Comparison of ENCODE assay signal across 12 cellular contexts in the genomic region with DNA sequence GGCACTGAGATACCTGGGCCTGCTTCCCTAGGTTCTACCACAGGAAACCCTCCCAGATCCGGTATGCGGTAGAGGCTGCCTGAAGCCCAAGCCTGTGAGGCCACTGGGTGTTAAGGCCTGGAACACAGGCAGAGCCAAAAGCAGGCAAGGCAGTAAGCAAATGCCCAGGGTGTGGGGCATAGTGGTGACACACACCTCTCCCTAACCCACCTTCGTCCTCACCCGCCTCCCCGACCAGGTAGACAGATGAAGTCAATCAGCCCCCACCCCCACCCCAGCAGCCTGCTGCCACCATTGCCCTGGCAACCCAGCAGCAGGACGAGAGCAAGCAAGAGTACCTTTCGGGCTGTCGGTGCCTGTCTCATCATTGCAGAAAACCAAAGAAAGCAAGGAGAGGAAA. TPM values are rescaled to one million over a fixed set of nuclear protein-coding genes. Genes with fewer than 3 reads are reported as not detected.
DNase-seq lines count a peak whose midpoint lies in the region; ATAC-seq and TF ChIP-seq lines count a peak whose summit lies in the region.
"Had no signal": no experiment of that assay in that cellular context is flagged by ENCODE, and none has a peak within 500 bp of the region (broad histone marks: within the 10 kb centered on the region; RNA-seq: fewer than 3 reads in every experiment).

No MANE protein-coding gene starts in this region.

- peak overlapping the region; percentile 31 for H3K27ac ChIP-seq in lower lobe of right lung
- H3K27ac ChIP-seq in testis: peak overlapping the region; percentile 69 to 79

- POLR2A ChIA-PET in HEK293T (lab: Yijun Ruan, JAX): no interaction called here

- H3K4me1 ChIP-seq in lower lobe of right lung (peaks cover 15% of the 10 kb centered on the region), testis (peaks cover 12% of the 10 kb centered on the region)

- H3K4me3 ChIP-seq in lower lobe of right lung (peak overlapping the region; percentile 27), testis (peak overlapping the region; percentile 29 to 55)
- H3K4me3 ChIP-seq: lung had no signal

- no peaks in the 10 kb centered on the region for H3K9me3 Mint-ChIP-seq in endothelial cell (ENCODE audit: unreplicated experiment)
- H3K9me3 Mint-ChIP-seq: dendritic cell treated with granulocyte-macrophage colony-stimulating factor and Interleukin-4, amounts not matched to agents 40 ng/mL and 50 ng/mL, for 4 days; T-helper 1 cell treated with Interleukin-12 subunit alpha and Interleukin-12 subunit beta and Interleukin-4 antibody, amounts not matched to agents 30 μg/mL and 1 μg/mL, for 36 hours had no signal

- CTCF ChIA-PET in HEK293T (lab: Yijun Ruan, JAX): no interaction called here

- H3K36me3 Mint-ChIP-seq in endothelial cell (ENCODE audit: low read depth, unreplicated experiment): peaks cover 64% of the 10 kb centered on the region

- H3K27me3 ChIP-seq in lower lobe of right lung (ENCODE audit: low read depth): no peaks in the 10 kb centered on the region
- no peaks in the 10 kb centered on the region for H3K27me3 ChIP-seq in testis

- intact Hi-C loops in lower lobe of right lung (cut with DNase I): no loop called here
- intact Hi-C loops in testis (cut with DNase I; ENCODE audit: low total_unique reads): no loop called here

- H3K36me3 ChIP-seq in lower lobe of right lung (peaks cover 67% of the 10 kb centered on the region), testis (ENCODE audit: low read depth, missing control alignments) (peaks cover 5% of the 10 kb centered on the region)

- TF ChIP-seq CTCF in endothelial cell (IDR thresholded peaks at IDR 0.05; ENCODE audit: unreplicated experiment): no peak
- TF ChIP-seq CTCF in lower lobe of right lung (IDR thresholded peaks at IDR 0.05): no peak
- TF ChIP-seq CTCF in testis (IDR thresholded peaks at IDR 0.05): no peak

- peaks cover 7% of the 10 kb centered on the region for H3K27me3 Mint-ChIP-seq in endothelial cell (ENCODE audit: unreplicated experiment)
- H3K27me3 Mint-ChIP-seq: dendritic cell treated with granulocyte-macrophage colony-stimulating factor and Interleukin-4, amounts not matched to agents 40 ng/mL and 50 ng/mL, for 4 days had no signal

- WGBS in testis, 2 donors: 54 to 76% methylated on average over 6 to 8 of the region's 8 CpGs

- peaks cover 35% of the 10 kb centered on the region for H3K4me1 Mint-ChIP-seq in endothelial cell (ENCODE audit: unreplicated experiment)

- H3K4me3 Mint-ChIP-seq in endothelial cell (ENCODE audit: unreplicated experiment): peak overlapping the region; percentile 66
- H3K4me3 Mint-ChIP-seq: dendritic cell treated with granulocyte-macrophage colony-stimulating factor and Interleukin-4, amounts not matched to agents 40 ng/mL and 50 ng/mL, for 4 days; T-helper 1 cell treated with Interleukin-12 subunit alpha and Interleukin-12 subunit beta and Interleukin-4 antibody, amounts not matched to agents 30 μg/mL and 1 μg/mL, for 36 hours had no signal

- peak overlapping the region; percentile 91 for H3K27ac Mint-ChIP-seq in endothelial cell (ENCODE audit: unreplicated experiment)
- H3K27ac Mint-ChIP-seq: T-helper 1 cell treated with Interleukin-12 subunit alpha and Interleukin-12 subunit beta and Interleukin-4 antibody, amounts not matched to agents 30 μg/mL and 1 μg/mL, for 36 hours had no signal

- DNase-seq in NCI-H2227 (lab: John Stamatoyannopoulos, UW; ENCODE audit: unreplicated experiment): peak; percentile 21
- no peak for DNase-seq in NCI-H2227 treated with DMSO at 0.1 percent for 48 hours (lab: John Stamatoyannopoulos, UW)
- peak; percentile 23 for DNase-seq in endothelial cell (ENCODE audit: low spot score)
- DNase-seq in lower lobe of right lung: no peak
- no peak for DNase-seq in testis
- no peak for DNase-seq in DMS153 (lab: John Stamatoyannopoulos, UW)
- DNase-seq in HEK293T (ENCODE audit: extremely low spot score): no peak
- DNase-seq: KBM-7 had no signal

- ATAC-seq in lower lobe of right lung (peak in 1 of 2 donors; percentile 25), GM19452 (IDR thresholded peaks at IDR 0.05; ENCODE audit: unreplicated experiment) (no peak)

- H3K9me3 ChIP-seq in lower lobe of right lung (no peaks in the 10 kb centered on the region), testis (no peaks in the 10 kb centered on the region)

- no peak for TF ChIP-seq POLR2A in testis (IDR thresholded peaks at IDR 0.05)

TF ChIP-seq in HEK293T, 16 proteins besides CTCF, POLR2A, EP300 and RAD21:
- TF ChIP-seq LEF1 (IDR thresholded peaks at IDR 0.05; ENCODE audit: borderline replicate concordance): no peak
- no peak for TF ChIP-seq SP1 (IDR thresholded peaks at IDR 0.05)
- TF ChIP-seq FOXA1 (IDR thresholded peaks at IDR 0.05): no peak
- no peak for TF ChIP-seq L3MBTL2 (conservative IDR thresholded peaks at IDR 0.05)
- no peak for TF ChIP-seq HDGF (IDR thresholded peaks at IDR 0.05; ENCODE audit: borderline replicate concordance)
- TF ChIP-seq SUZ12 (IDR thresholded peaks at IDR 0.05): no peak
- no peak for TF ChIP-seq FOXK2 (IDR thresholded peaks at IDR 0.05)
- TF ChIP-seq CTBP1 (IDR thresholded peaks at IDR 0.05; ENCODE audit: borderline replicate concordance): no peak
- no peak for TF ChIP-seq ELF4 (IDR thresholded peaks at IDR 0.05)

RNA-seq across cellular contexts. Expression of a gene that starts 6.1 kb away (rescaled TPM):
- total RNA-seq in endothelial cell (ENCODE audit: unreplicated experiment): 244 TPM
- 142 TPM for total RNA-seq in lower lobe of right lung
- total RNA-seq in testis: 100 to 1,000 TPM; 321 to 403 TPM
- polyA plus RNA-seq in testis (ENCODE audit: insufficient read depth, low read depth, low replicate concordance): 277 TPM

RNA-seq across cellular contexts. Expression of a gene that starts 30.8 kb away (rescaled TPM):
- 4.2 TPM for total RNA-seq in endothelial cell (ENCODE audit: unreplicated experiment)
- 4.2 TPM for total RNA-seq in lower lobe of right lung
- 100 to 1,000 TPM; 113 to 188 TPM for total RNA-seq in testis
- polyA plus RNA-seq in testis (ENCODE audit: insufficient read depth, low read depth, low replicate concordance): 40.3 TPM

RNA-seq across cellular contexts. Expression of a gene that starts 47.4 kb away (rescaled TPM):
- total RNA-seq in endothelial cell (ENCODE audit: unreplicated experiment) (5.0 TPM), lower lobe of right lung (10.0 TPM), testis (10 to 100 TPM; 10.4 to 15.7 TPM)
- 23.1 TPM for polyA plus RNA-seq in testis (ENCODE audit: insufficient read depth, low read depth, low replicate concordance)

RNA-seq across cellular contexts. Expression of a gene that starts 47.5 kb away (rescaled TPM):
- total RNA-seq in endothelial cell (ENCODE audit: unreplicated experiment) (34.1 TPM), lower lobe of right lung (14.5 TPM), testis (10 to 100 TPM; 27.5 to 31.7 TPM)
- polyA plus RNA-seq in testis (ENCODE audit: insufficient read depth, low read depth, low replicate concordance): 90.6 TPM

Comparison
In these comparisons a context has a peak if more than half of its experiments do, and no peak if none do; other contexts are left out.
1. DNase-seq: peak in NCI-H2227 (single experiment) and endothelial cell (single experiment); none in NCI-H2227 treated with DMSO at 0.1 percent for 48 hours (single experiment), lower lobe of right lung (single experiment), testis (single experiment), DMS153 (single experiment) and HEK293T (single experiment).
2. RNA of a gene that starts 30.8 kb away (total RNA-seq): 113 to 188 TPM in testis; 4.2 TPM in endothelial cell (single experiment) and 4.2 TPM in lower lobe of right lung (single experiment); every median in the first group is over 10 times any median in the second.